11 cellular contexts compared by ENCODE assay signal in the genomic region with DNA sequence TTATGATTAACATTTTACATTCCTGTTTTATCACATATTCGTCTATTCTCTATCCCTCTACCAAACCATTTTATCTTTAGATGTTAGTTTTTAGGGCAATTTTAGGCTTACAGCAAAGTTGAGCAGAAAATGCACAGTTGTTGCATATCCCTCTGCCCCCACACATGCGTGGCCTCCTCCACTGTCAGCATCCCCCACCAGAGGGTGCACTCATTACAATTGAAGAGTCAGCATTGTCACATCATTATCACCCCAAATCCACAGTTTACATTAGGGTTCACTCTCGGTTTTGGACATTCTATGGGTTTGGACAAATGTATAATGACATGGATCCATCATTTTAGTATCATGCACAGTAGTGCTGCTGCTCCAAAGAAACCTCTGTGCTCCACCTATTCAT.
A peak's percentile ranks its signal among the peaks of the same experiment; 100 is the strongest.
DNase-seq lines count a peak whose midpoint lies in the region; ATAC-seq and TF ChIP-seq lines count a peak whose summit lies in the region.
"Had no signal": no experiment of that assay in that cellular context is flagged by ENCODE, and none has a peak within 500 bp of the region (broad histone marks: within the 10 kb centered on the region; RNA-seq: fewer than 3 reads in every experiment).

No MANE protein-coding gene starts in this region.

- in situ Hi-C loops in transverse colon (cut with MboI; ENCODE audit: low pct_ligation_motif_present in 1 of 4, low pct_unique_long_range_greater_than_20kb in 1 of 4, low sequenced_read_pairs in 3 of 4), result no loop called here

- H2AFZ ChIP-seq in OCI-LY3 (ENCODE audit: low read depth, low read length), result no peak overlapping the region

- peaks cover 6% of the 10 kb centered on the region for H3K36me3 Mint-ChIP-seq in MCF 10A (ENCODE audit: insufficient read depth, unreplicated experiment)
- no peaks in the 10 kb centered on the region for H3K36me3 Mint-ChIP-seq in effector memory CD8-positive, alpha-beta T cell (ENCODE audit: insufficient read depth)
- H3K36me3 Mint-ChIP-seq in type B pancreatic cell, result no peaks in the 10 kb centered on the region

- no TSS peak for BruUV-seq in MCF 10A (replicated peaks; lab: Mats Ljungman, UMichigan)

- POLR2A ChIA-PET in MCF 10A (lab: Yijun Ruan, JAX), result no interaction called here

- H3K4me3 ChIP-seq in breast epithelium, result no peak overlapping the region
- H3K4me3 ChIP-seq in OCI-LY3 (ENCODE audit: low read length), result no peak overlapping the region
- no peak overlapping the region for H3K4me3 ChIP-seq in transverse colon
- H3K4me3 ChIP-seq: body of pancreas, Peyer's patch had no signal

- no peaks in the 10 kb centered on the region for H4K20me1 ChIP-seq in OCI-LY3 (ENCODE audit: insufficient read depth, low read length)

- H3K27ac ChIP-seq in breast epithelium (no peak overlapping the region), OCI-LY3 (ENCODE audit: low read length) (no peak overlapping the region), transverse colon (no peak overlapping the region)
- H3K27ac ChIP-seq: body of pancreas, Peyer's patch had no signal

- no peaks in the 10 kb centered on the region for H3K79me2 ChIP-seq in OCI-LY3 (ENCODE audit: low read length)

- H3K27me3 Mint-ChIP-seq in MCF 10A (ENCODE audit: insufficient read depth, unreplicated experiment) (peaks cover 59% of the 10 kb centered on the region), type B pancreatic cell (peaks cover 4% of the 10 kb centered on the region)
- peaks cover 41 to 49% of the 10 kb centered on the region in 2 donors for H3K27me3 Mint-ChIP-seq in effector memory CD8-positive, alpha-beta T cell

- TF ChIP-seq CTCF in MCF 10A (IDR thresholded peaks at IDR 0.05; ENCODE audit: unreplicated experiment), result no peak
- TF ChIP-seq CTCF in breast epithelium (IDR thresholded peaks at IDR 0.05), result no peak
- TF ChIP-seq CTCF in OCI-LY3 (IDR thresholded peaks at IDR 0.05; ENCODE audit: low read depth, low read length), result peak; percentile 52
- peak; percentile 54 for TF ChIP-seq CTCF in type B pancreatic cell (conservative IDR thresholded peaks at IDR 0.05)
- peak in 1 of 5 experiments; percentile 13 for TF ChIP-seq CTCF in transverse colon (IDR thresholded peaks at IDR 0.05)

- no peak for TF ChIP-seq POLR2A in breast epithelium (IDR thresholded peaks at IDR 0.05)
- no peak for TF ChIP-seq POLR2A in transverse colon (IDR thresholded peaks at IDR 0.05)

- intact Hi-C loops in MCF 10A (cut with micrococcal nuclease) (no loop called here), breast epithelium (cut with DNase I; ENCODE audit: low total_unique reads) (no loop called here), transverse colon (cut with DNase I; ENCODE audit: low total_unique reads) (no loop called here)

- H3K9ac ChIP-seq in OCI-LY3 (ENCODE audit: low read length), result no peak overlapping the region

- DNase-seq in MCF 10A (ENCODE audit: unreplicated experiment) (peak; percentile 17), breast epithelium (ENCODE audit: low spot score in 2 of 2) (no peak), type B pancreatic cell (ENCODE audit: extremely low spot score, unreplicated experiment) (no peak), KG1 (lab: John Stamatoyannopoulos, UW) (no peak), transverse colon (no peak)
- DNase-seq in effector memory CD8-positive, alpha-beta T cell, result peak; percentile 10 to 28 (median 11)
- DNase-seq: body of pancreas, NCI-H1436 treated with DMSO at 0.1 percent for 48 hours, Peyer's patch had no signal

- CTCF ChIA-PET in MCF 10A (lab: Yijun Ruan, JAX), result no interaction called here

- H3K4me3 Mint-ChIP-seq in MCF 10A (ENCODE audit: unreplicated experiment), result no peak overlapping the region
- no peak overlapping the region for H3K4me3 Mint-ChIP-seq in effector memory CD8-positive, alpha-beta T cell
- H3K4me3 Mint-ChIP-seq in type B pancreatic cell, result no peak overlapping the region

- H3K36me3 ChIP-seq in breast epithelium (no peaks in the 10 kb centered on the region), OCI-LY3 (replicated peaks; ENCODE audit: low read depth, low read length) (no peaks in the 10 kb centered on the region), transverse colon (no peaks in the 10 kb centered on the region)
- H3K36me3 ChIP-seq: Peyer's patch had no signal

- H3K27me3 ChIP-seq in breast epithelium (no peaks in the 10 kb centered on the region), OCI-LY3 (ENCODE audit: low read depth, low read length) (no peaks in the 10 kb centered on the region), transverse colon (no peaks in the 10 kb centered on the region)
- H3K27me3 ChIP-seq: body of pancreas, Peyer's patch had no signal

- WGBS in transverse colon (ENCODE audit: low coverage in 1 of 2), 2 donors, result 47 to 58% methylated on average over 3 of the region's 3 CpGs

- no peak for TF ChIP-seq EP300 in transverse colon (IDR thresholded peaks at IDR 0.05; ENCODE audit: low read depth)

- H3K4me2 ChIP-seq in OCI-LY3 (ENCODE audit: low read length), result no peak overlapping the region

- H3K9me3 Mint-ChIP-seq in MCF 10A (ENCODE audit: unreplicated experiment) (peaks cover 29% of the 10 kb centered on the region), type B pancreatic cell (peaks cover 9% of the 10 kb centered on the region)
- peaks cover 10 to 11% of the 10 kb centered on the region in 2 donors for H3K9me3 Mint-ChIP-seq in effector memory CD8-positive, alpha-beta T cell

- peak; percentile 27 for ATAC-seq in effector memory CD8-positive, alpha-beta T cell (replicated peaks)
- ATAC-seq in HG03342 (IDR thresholded peaks at IDR 0.05; ENCODE audit: unreplicated experiment), result no peak
- ATAC-seq: body of pancreas had no signal

- H3K9me3 ChIP-seq in breast epithelium (peaks cover 11 to 39% of the 10 kb centered on the region in 2 donors), OCI-LY3 (ENCODE audit: insufficient read depth, low read length) (no peaks in the 10 kb centered on the region), transverse colon (peaks cover 17% of the 10 kb centered on the region in 2 donors)
- H3K9me3 ChIP-seq: body of pancreas had no signal

- H3K4me1 ChIP-seq in breast epithelium (no peaks in the 10 kb centered on the region), OCI-LY3 (ENCODE audit: low read length) (no peaks in the 10 kb centered on the region), transverse colon (no peaks in the 10 kb centered on the region)
- H3K4me1 ChIP-seq: body of pancreas, Peyer's patch had no signal

- H3K4me1 Mint-ChIP-seq in MCF 10A (ENCODE audit: insufficient read depth, unreplicated experiment), result no peaks in the 10 kb centered on the region
- H3K4me1 Mint-ChIP-seq in effector memory CD8-positive, alpha-beta T cell (ENCODE audit: low read depth in 2 of 2), result no peaks in the 10 kb centered on the region
- peaks cover 6% of the 10 kb centered on the region for H3K4me1 Mint-ChIP-seq in type B pancreatic cell (ENCODE audit: unreplicated experiment)

- no peak overlapping the region for H3K27ac Mint-ChIP-seq in MCF 10A (ENCODE audit: low read depth, unreplicated experiment)
- no peak overlapping the region for H3K27ac Mint-ChIP-seq in effector memory CD8-positive, alpha-beta T cell
- no peak overlapping the region for H3K27ac Mint-ChIP-seq in type B pancreatic cell

Comparison
In these comparisons a context has a peak if more than half of its experiments do, and no peak if none do; other contexts are left out.
1. DNase-seq: peak in MCF 10A (single experiment) and effector memory CD8-positive, alpha-beta T cell (3 of 3); none in breast epithelium (0 of 2), type B pancreatic cell (single experiment), KG1 (single experiment) and transverse colon (single experiment).
2. CTCF ChIP-seq: peak in OCI-LY3 (single experiment) and type B pancreatic cell (single experiment); none in MCF 10A (single experiment) and breast epithelium (0 of 3).